30 cellular contexts compared by ENCODE assay signal in the genomic region with DNA sequence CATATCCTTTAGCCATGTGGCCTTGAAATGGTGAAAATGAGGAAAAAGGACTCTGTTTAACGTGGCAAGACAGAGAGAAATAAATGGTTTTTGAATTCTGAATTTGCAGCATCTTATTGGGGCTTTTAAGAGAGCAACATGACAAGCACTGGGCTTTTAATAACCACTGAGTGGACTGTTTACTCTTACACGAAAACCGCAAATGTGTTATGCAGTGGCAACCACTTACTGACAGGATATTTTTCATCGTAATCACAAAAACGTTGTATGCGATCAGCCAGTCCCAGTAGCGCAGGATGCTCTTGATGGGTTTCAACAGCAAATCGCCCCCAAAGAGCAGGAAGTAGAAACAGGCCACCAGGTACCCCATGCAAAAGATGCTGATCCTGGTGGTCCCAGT.
"Had no signal": no experiment of that assay in that cellular context is flagged by ENCODE, and none has a peak within 500 bp of the region (broad histone marks: within the 10 kb centered on the region; RNA-seq: fewer than 3 reads in every experiment).

No MANE protein-coding gene starts in this region.

- H3K9me3 ChIP-seq: adrenal gland, ascending aorta, esophagus squamous epithelium, gastroesophageal sphincter, ovary, right lobe of liver, tibial nerve had no signal

- H3K27me3 ChIP-seq: adrenal gland, ascending aorta, brain microvascular endothelial cell, esophagus squamous epithelium, ovary, right lobe of liver, tibial nerve had no signal

- H3K36me3 Mint-ChIP-seq: activated naive CD8-positive, alpha-beta T cell treated with anti-CD3 and anti-CD28 coated beads for 36 hours; immature natural killer cell; naive thymus-derived CD4-positive, alpha-beta T cell had no signal

- H3K4me3 Mint-ChIP-seq: activated naive CD4-positive, alpha-beta T cell treated with anti-CD3 and anti-CD28 coated beads for 36 hours; activated naive CD8-positive, alpha-beta T cell treated with anti-CD3 and anti-CD28 coated beads for 36 hours; activated T-helper 1 cell treated with anti-CD3 and anti-CD28 coated beads, Interleukin-12 subunit alpha, Interleukin-12 subunit beta, Interleukin-2, Interleukin-4 antibody, amounts not matched to agents 30 ng/mL and 10 ng/mL and 1 ng/mL, durations not matched to agents 14 hours and 24 hours and 36 hours; endodermal cell; immature natural killer cell; naive thymus-derived CD4-positive, alpha-beta T cell had no signal

- H3K4me3 ChIP-seq: adrenal gland, ascending aorta, esophagus squamous epithelium, gastroesophageal sphincter, ovary, right lobe of liver, tibial nerve had no signal

- H3K27ac Mint-ChIP-seq: activated naive CD4-positive, alpha-beta T cell treated with anti-CD3 and anti-CD28 coated beads for 36 hours; activated naive CD8-positive, alpha-beta T cell treated with anti-CD3 and anti-CD28 coated beads for 36 hours; activated T-helper 1 cell treated with anti-CD3 and anti-CD28 coated beads, Interleukin-12 subunit alpha, Interleukin-12 subunit beta, Interleukin-2, Interleukin-4 antibody, amounts not matched to agents 30 ng/mL and 10 ng/mL and 1 ng/mL, durations not matched to agents 14 hours and 24 hours and 36 hours; endodermal cell; immature natural killer cell; progenitor cell of endocrine pancreas had no signal

- H3K27ac ChIP-seq: adrenal gland, ascending aorta, brain microvascular endothelial cell, esophagus squamous epithelium, gastroesophageal sphincter, ovary, right lobe of liver, tibial nerve, VCaP had no signal

- H3K27me3 Mint-ChIP-seq: activated naive CD8-positive, alpha-beta T cell treated with anti-CD3 and anti-CD28 coated beads for 36 hours had no signal

- DNase-seq: activated CD4-positive, alpha-beta T cell treated with anti-CD3 and anti-CD28 coated beads for 4 hours; activated CD4-positive, alpha-beta T cell treated with anti-CD3 and anti-CD28 coated beads, Interleukin-2, amount 50 U/mL, for 4 hours; activated CD8-positive, alpha-beta memory T cell treated with anti-CD3 and anti-CD28 coated beads for 24 hours; activated effector memory CD4-positive, alpha-beta T cell treated with anti-CD3 and anti-CD28 coated beads, Interleukin-2, amount 50 U/mL, for 16 hours; activated naive CD4-positive, alpha-beta T cell treated with anti-CD3 and anti-CD28 coated beads for 36 hours; activated naive CD8-positive, alpha-beta T cell treated with anti-CD3 and anti-CD28 coated beads for 36 hours; adrenal gland; brain microvascular endothelial cell; endodermal cell; esophagus squamous epithelium; head of caudate nucleus; hypothalamus; immature natural killer cell; kidney; left colon; mammary epithelial cell; midbrain; naive thymus-derived CD4-positive, alpha-beta T cell; ovary; right lobe of liver; stimulated activated CD4-positive, alpha-beta T cell treated with anti-CD3 and anti-CD28 coated beads, Interleukin-2, amount 100 ng/mL, for 48 hours; stimulated activated naive CD4-positive, alpha-beta T cell treated with Interleukin-2 at 50 U/mL for 16 hours; T-helper 9 cell had no signal

- ATAC-seq: gastroesophageal sphincter; left colon; naive thymus-derived CD4-positive, alpha-beta T cell; right lobe of liver had no signal

- H3K9me3 Mint-ChIP-seq: activated naive CD4-positive, alpha-beta T cell treated with anti-CD3 and anti-CD28 coated beads for 36 hours; activated naive CD8-positive, alpha-beta T cell treated with anti-CD3 and anti-CD28 coated beads for 36 hours; activated T-helper 1 cell treated with anti-CD3 and anti-CD28 coated beads, Interleukin-12 subunit alpha, Interleukin-12 subunit beta, Interleukin-2, Interleukin-4 antibody, amounts not matched to agents 30 ng/mL and 10 ng/mL and 1 ng/mL, durations not matched to agents 14 hours and 24 hours and 36 hours; endodermal cell; immature natural killer cell had no signal

- FAIRE-seq: kidney, TTC549 had no signal

- H3K4me1 ChIP-seq: adrenal gland, ascending aorta, esophagus squamous epithelium, gastroesophageal sphincter, right lobe of liver had no signal

- H3K36me3 ChIP-seq: adrenal gland, ascending aorta, brain microvascular endothelial cell, gastroesophageal sphincter, ovary, right lobe of liver had no signal

- H3K4me1 Mint-ChIP-seq: activated naive CD8-positive, alpha-beta T cell treated with anti-CD3 and anti-CD28 coated beads for 36 hours; endodermal cell; immature natural killer cell; naive thymus-derived CD4-positive, alpha-beta T cell had no signal
